In genomic region chr9:93450817-93451761, GRCh38 we compare ENCODE assay signal across 1 cellular context.
TF ChIP-seq lines count a peak whose summit lies in the region.

TSS of gene FAM120A (plus strand) at chr9:93451685. CDS start at chr9:93451916, 231 bp downstream.

TF ChIP-seq in SK-N-SH treated with all-trans-retinoic acid at 6 μM for 48 hours, 23 proteins besides CTCF, POLR2A, EP300 and RAD21 (continued from another document):
- TF ChIP-seq CREB5 (CRISPR knock-in tag; IDR thresholded peaks at IDR 0.05; ENCODE audit: low read depth) (no peak), ISL1 (CRISPR knock-in tag; IDR thresholded peaks at IDR 0.05) (no peak), BACH2 (CRISPR knock-in tag; IDR thresholded peaks at IDR 0.05; ENCODE audit: borderline replicate concordance) (no peak), POU6F1 (CRISPR knock-in tag; IDR thresholded peaks at IDR 0.05; ENCODE audit: borderline replicate concordance, low read depth) (no peak), CSDC2 (CRISPR knock-in tag; IDR thresholded peaks at IDR 0.05) (no peak)
